In genomic region chr1:17569200-17570139, GRCh38 we compare ENCODE assay signal across 8 cellular contexts. TPM values are rescaled to one million over a fixed set of nuclear protein-coding genes. Genes with fewer than 3 reads are reported as not detected.
DNase-seq lines count a peak whose midpoint lies in the region; ATAC-seq and TF ChIP-seq lines count a peak whose summit lies in the region.

No MANE protein-coding gene starts in this region.

- no peaks in the 10 kb centered on the region for H3K9me3 ChIP-seq in SJSA1 (replicated peaks)

- H3K4me1 ChIP-seq in SJSA1 (replicated peaks) = peaks cover 19% of the 10 kb centered on the region

- DNase-seq in Ammon's horn (ENCODE audit: low spot score) (peak; percentile 83), SJSA1 (ENCODE audit: low read depth in 1 of 2, low spot score in 2 of 2) (peak; percentile 84 to 94), fibroblast of villous mesenchyme (ENCODE audit: low read depth) (peak; percentile 89), nucleus accumbens (lab: John Stamatoyannopoulos, UW) (peak in 49 of 56 donors; percentile 17 to 88 (median 65)), iPS-NIHi7 (ENCODE audit: extremely low spot score) (no peak)

- H3K27ac ChIP-seq in SJSA1 = peak overlapping the region; percentile 92

- ATAC-seq in GM21786 (IDR thresholded peaks at IDR 0.05; ENCODE audit: unreplicated experiment) = no peak
- ATAC-seq in HG02870 (IDR thresholded peaks at IDR 0.05; ENCODE audit: unreplicated experiment) = no peak
- ATAC-seq in HG03460 (IDR thresholded peaks at IDR 0.05; ENCODE audit: unreplicated experiment) = no peak

- H3K36me3 ChIP-seq in SJSA1 = no peaks in the 10 kb centered on the region

- H3K27me3 ChIP-seq in SJSA1 (replicated peaks) = no peaks in the 10 kb centered on the region

- no peak for TF ChIP-seq CTCF in fibroblast of villous mesenchyme (IDR thresholded peaks at IDR 0.05; ENCODE audit: insufficient read depth, low read depth, low read length)

- H3K4me3 ChIP-seq in SJSA1 = no peak overlapping the region
- no peak overlapping the region for H3K4me3 ChIP-seq in fibroblast of villous mesenchyme (ENCODE audit: low read depth, low read length)

RNA-seq across cellular contexts. Expression of gene ARHGEF10L, which starts 30.0 kb away (rescaled TPM):
- 12.8 and 13.6 TPM in 2 replicates for total RNA-seq in SJSA1 (2014; rRNA removed; shearing (Covaris generic))
- 16.8 and 18.7 TPM in 2 replicates for total RNA-seq in fibroblast of villous mesenchyme
